3 cellular contexts compared by ENCODE assay signal in genomic region chr6:110895907-110896608, GRCh38.
TF ChIP-seq lines count a peak whose summit lies in the region.

No MANE protein-coding gene starts in this region.

TF ChIP-seq in HepG2, 621 proteins besides CTCF, POLR2A, EP300 and RAD21:
- TF ChIP-seq, protein P1, sequence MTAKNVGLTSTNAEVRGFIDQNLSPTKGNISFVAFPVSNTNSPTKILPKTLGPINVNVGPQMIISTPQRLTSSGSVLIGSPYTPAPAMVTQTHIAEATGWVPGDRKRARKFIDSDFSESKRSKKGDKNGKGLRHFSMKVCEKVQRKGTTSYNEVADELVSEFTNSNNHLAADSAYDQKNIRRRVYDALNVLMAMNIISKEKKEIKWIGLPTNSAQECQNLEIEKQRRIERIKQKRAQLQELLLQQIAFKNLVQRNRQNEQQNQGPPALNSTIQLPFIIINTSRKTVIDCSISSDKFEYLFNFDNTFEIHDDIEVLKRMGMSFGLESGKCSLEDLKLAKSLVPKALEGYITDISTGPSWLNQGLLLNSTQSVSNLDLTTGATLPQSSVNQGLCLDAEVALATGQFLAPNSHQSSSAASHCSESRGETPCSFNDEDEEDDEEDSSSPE (CRISPR knock-in tag; IDR thresholded peaks at IDR 0.05): no peak
- TF ChIP-seq POLR2AphosphoS5 (IDR thresholded peaks at IDR 0.05; ENCODE audit: low read depth, low read length) (peak; percentile 36), ZNF337 (CRISPR knock-in tag; IDR thresholded peaks at IDR 0.05; ENCODE audit: borderline replicate concordance, low read depth) (no peak), RBM22 (optimal IDR thresholded peaks at IDR 0.05; ENCODE audit: low read length) (peak; percentile 91), ZNF766 (CRISPR knock-in tag; IDR thresholded peaks at IDR 0.05; ENCODE audit: borderline replicate concordance) (no peak), MBD4 (IDR thresholded peaks at IDR 0.05; ENCODE audit: borderline replicate concordance, low read length) (no peak), UBTF (CRISPR knock-in tag; IDR thresholded peaks at IDR 0.05) (no peak)
- TF ChIP-seq, protein P2, sequence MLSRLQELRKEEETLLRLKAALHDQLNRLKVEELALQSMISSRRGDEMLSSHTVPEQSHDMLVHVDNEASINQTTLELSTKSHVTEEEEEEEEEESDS (CRISPR knock-in tag; IDR thresholded peaks at IDR 0.05; ENCODE audit: borderline replicate concordance): no peak
TF ChIP-seq in HepG2: peak in this region for 2.

TF ChIP-seq in GM12891, 5 proteins besides CTCF, POLR2A, EP300 and RAD21:
- TF ChIP-seq POLR2AphosphoS5 (IDR thresholded peaks at IDR 0.05; ENCODE audit: low read depth, low read length) (peak; percentile 7; the same call in 1 of the 2 replicates), TAF1 (IDR thresholded peaks at IDR 0.05; ENCODE audit: low read depth, low read length) (no peak)

TF ChIP-seq in GM12878, 131 proteins besides CTCF, POLR2A, EP300 and RAD21:
- TF ChIP-seq BRCA1 (IDR thresholded peaks at IDR 0.05; ENCODE audit: low read depth, low read length) (no peak), POLR2AphosphoS5 (IDR thresholded peaks at IDR 0.05; ENCODE audit: low read length) (peak; percentile 60; the same call in 1 of the 2 replicates), USF2 (IDR thresholded peaks at IDR 0.05; ENCODE audit: borderline replicate concordance, low read depth, low read length) (no peak)
